10 cellular contexts compared by ENCODE assay signal in the genomic region with DNA sequence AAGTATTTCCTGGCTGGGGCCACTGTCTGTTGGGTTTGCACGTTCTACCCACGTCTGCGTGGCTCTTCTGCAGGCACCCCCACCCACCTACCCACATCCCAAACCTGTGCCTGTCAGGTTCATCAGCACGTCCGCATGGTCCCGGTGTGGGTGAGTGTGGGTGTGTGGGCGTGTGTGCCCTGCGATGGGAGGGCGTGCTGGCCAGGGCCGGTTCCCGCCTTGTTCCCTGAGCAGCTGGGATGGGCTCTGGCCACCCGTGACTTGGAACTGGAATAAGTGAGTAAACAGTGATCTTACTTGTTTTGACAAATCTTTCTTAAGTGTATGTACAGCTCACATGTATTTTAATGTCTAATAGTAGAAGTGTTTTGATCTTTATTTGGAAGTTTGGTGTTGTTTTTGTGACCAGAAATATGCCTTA. TPM values are rescaled to one million over a fixed set of nuclear protein-coding genes. Genes with fewer than 3 reads are reported as not detected.
A peak's percentile ranks its signal among the peaks of the same experiment; 100 is the strongest.
DNase-seq lines count a peak whose midpoint lies in the region; ATAC-seq and TF ChIP-seq lines count a peak whose summit lies in the region.
"Had no signal": no experiment of that assay in that cellular context is flagged by ENCODE, and none has a peak within 500 bp of the region (broad histone marks: within the 10 kb centered on the region; RNA-seq: fewer than 3 reads in every experiment).

No MANE protein-coding gene starts in this region.

- H3K27ac ChIP-seq in ACC112 (ENCODE audit: low read depth, low read length) (peak overlapping the region; percentile 94), osteoblast (ENCODE audit: low read depth, low read length) (peak overlapping the region; percentile 84), MM.1S (ENCODE audit: low read length) (no peak overlapping the region)

- H3K36me3 ChIP-seq in ACC112 (ENCODE audit: insufficient read depth, low read length) (no peaks in the 10 kb centered on the region), osteoblast (ENCODE audit: insufficient read depth, low read length) (no peaks in the 10 kb centered on the region), MM.1S (replicated peaks; ENCODE audit: insufficient read depth, low read length) (no peaks in the 10 kb centered on the region; the same call in 1 of the 2 replicates)

- H3K79me2 ChIP-seq in ACC112 (ENCODE audit: control insufficient read depth, insufficient read depth, low read length, unreplicated experiment) (peaks cover 89% of the 10 kb centered on the region), osteoblast (ENCODE audit: insufficient read depth, low read length) (peaks cover 89% of the 10 kb centered on the region), MM.1S (ENCODE audit: low read length) (peaks cover 100% of the 10 kb centered on the region)

- H4K20me1 ChIP-seq in osteoblast (ENCODE audit: insufficient read depth, low read length): no peaks in the 10 kb centered on the region
- H4K20me1 ChIP-seq in MM.1S (ENCODE audit: insufficient read depth, low read length): peaks cover 78% of the 10 kb centered on the region

- H3F3A ChIP-seq in MM.1S (ENCODE audit: insufficient read depth, low read length): no peaks in the 10 kb centered on the region

- H3K36me3 Mint-ChIP-seq in WTC11: no peaks in the 10 kb centered on the region
- H3K36me3 Mint-ChIP-seq in activated T-cell treated with anti-CD3 and anti-CD28 coated beads, Interleukin-2, amount 50 U/mL, for 24 hours (ENCODE audit: low read depth): peaks cover 6% of the 10 kb centered on the region

- H3K4me1 ChIP-seq in ACC112 (ENCODE audit: control insufficient read depth, insufficient read depth, low read length, unreplicated experiment): peaks cover 80% of the 10 kb centered on the region
- H3K4me1 ChIP-seq in osteoblast (ENCODE audit: insufficient read depth, low read length): peaks cover 48% of the 10 kb centered on the region
- H3K4me1 ChIP-seq in MM.1S (ENCODE audit: low read length): no peaks in the 10 kb centered on the region

- no peak for ATAC-seq in WTC11
- ATAC-seq in GM21381 (IDR thresholded peaks at IDR 0.05; ENCODE audit: unreplicated experiment): no peak

- H2AFZ ChIP-seq in ACC112 (ENCODE audit: low read length, unreplicated experiment) (no peak overlapping the region), osteoblast (ENCODE audit: low read length) (no peak overlapping the region), MM.1S (ENCODE audit: low read length) (no peak overlapping the region)

- POLR2A ChIA-PET in WTC11 (lab: Charles Lee): no interaction called here

- H3K4me3 ChIP-seq in ACC112 (ENCODE audit: low read depth, low read length): no peak overlapping the region
- no peak overlapping the region for H3K4me3 ChIP-seq in fibroblast of the aortic adventitia (ENCODE audit: low read depth, low read length)
- H3K4me3 ChIP-seq in osteoblast (ENCODE audit: insufficient read depth, low read length): no peak overlapping the region
- no peak overlapping the region for H3K4me3 ChIP-seq in MM.1S (ENCODE audit: low read length)

- H3K4me2 ChIP-seq in osteoblast (ENCODE audit: insufficient read depth, low read length): no peak overlapping the region
- no peak overlapping the region for H3K4me2 ChIP-seq in MM.1S (ENCODE audit: low read depth, low read length)

- H3K9me3 ChIP-seq in osteoblast (ENCODE audit: low read depth, low read length) (no peaks in the 10 kb centered on the region), MM.1S (replicated peaks; ENCODE audit: insufficient read depth, low read length) (no peaks in the 10 kb centered on the region)

- H3K9ac ChIP-seq in MM.1S (ENCODE audit: low read length): no peak overlapping the region

- no peaks in the 10 kb centered on the region for H3K9me3 Mint-ChIP-seq in WTC11
- H3K9me3 Mint-ChIP-seq in activated T-cell treated with anti-CD3 and anti-CD28 coated beads, Interleukin-2, amount 50 U/mL, for 24 hours: no peaks in the 10 kb centered on the region

- CTCF ChIA-PET in WTC11 (lab: Charles Lee): interaction anchor here (1.5 to 1.6 kb wide), 2 partner anchors 105 to 138 kb away, joined by 4 to 8 read pairs; partner anchors contain the start of gene RPL26L1

- H3K27me3 ChIP-seq in ACC112 (ENCODE audit: insufficient read depth, low read length): no peaks in the 10 kb centered on the region
- H3K27me3 ChIP-seq in osteoblast (ENCODE audit: insufficient read depth, low read length): no peaks in the 10 kb centered on the region
- no peaks in the 10 kb centered on the region for H3K27me3 ChIP-seq in MM.1S (replicated peaks; ENCODE audit: insufficient read depth, low read length)

- TF ChIP-seq CTCF in WTC11 (IDR thresholded peaks at IDR 0.05): no peak
- no peak for TF ChIP-seq CTCF in fibroblast of the aortic adventitia (IDR thresholded peaks at IDR 0.05; ENCODE audit: insufficient read depth, low read length)
- TF ChIP-seq CTCF in osteoblast (IDR thresholded peaks at IDR 0.05; ENCODE audit: extremely low read depth, low read depth, low read length): no peak
- no peak for TF ChIP-seq CTCF in MM.1S (IDR thresholded peaks at IDR 0.05; ENCODE audit: low read length)

- no peak overlapping the region for H3K4me3 Mint-ChIP-seq in WTC11
- no peak overlapping the region for H3K4me3 Mint-ChIP-seq in activated T-cell treated with anti-CD3 and anti-CD28 coated beads, Interleukin-2, amount 50 U/mL, for 24 hours

- H3K4me1 Mint-ChIP-seq in WTC11: peaks cover 20% of the 10 kb centered on the region
- H3K4me1 Mint-ChIP-seq in activated T-cell treated with anti-CD3 and anti-CD28 coated beads, Interleukin-2, amount 50 U/mL, for 24 hours (ENCODE audit: low read depth): peaks cover 52% of the 10 kb centered on the region

- TF ChIP-seq POLR2A in erythroblast (IDR thresholded peaks at IDR 0.05; ENCODE audit: low read length): no peak

- peak overlapping the region; percentile 76; the same call in 1 of the 2 replicates for H3K27ac Mint-ChIP-seq in WTC11
- no peak overlapping the region for H3K27ac Mint-ChIP-seq in activated T-cell treated with anti-CD3 and anti-CD28 coated beads, Interleukin-2, amount 50 U/mL, for 24 hours

- H3K9me2 ChIP-seq in MM.1S (replicated peaks; ENCODE audit: insufficient read depth, low read length): no peaks in the 10 kb centered on the region

- no peaks in the 10 kb centered on the region for H3K27me3 Mint-ChIP-seq in WTC11 (ENCODE audit: low read depth)
- H3K27me3 Mint-ChIP-seq in activated T-cell treated with anti-CD3 and anti-CD28 coated beads, Interleukin-2, amount 50 U/mL, for 24 hours: no peaks in the 10 kb centered on the region

- DNase-seq in WTC11 (ENCODE audit: low spot score) (no peak), fibroblast of the aortic adventitia (ENCODE audit: low read depth) (peak; percentile 61), osteoblast (ENCODE audit: insufficient read length, low spot score, missing footprints) (peak; percentile 91), erythroblast (lab: John Stamatoyannopoulos, UW) (no peak), MM.1S (no peak)
- no peak for DNase-seq in activated T-cell treated with anti-CD3 and anti-CD28 coated beads, Interleukin-2, amount 50 U/mL, for 24 hours
- DNase-seq: NCI-H1436 treated with DMSO at 0.1 percent for 48 hours; stimulated activated CD4-positive, alpha-beta T cell treated with anti-CD3 and anti-CD28 coated beads, Interleukin-4, amount 100 ng/mL, for 24 hours had no signal

TF ChIP-seq in WTC11, 78 proteins besides CTCF, POLR2A, EP300 and RAD21 (continues in another document):
- TF ChIP-seq, protein P1, sequence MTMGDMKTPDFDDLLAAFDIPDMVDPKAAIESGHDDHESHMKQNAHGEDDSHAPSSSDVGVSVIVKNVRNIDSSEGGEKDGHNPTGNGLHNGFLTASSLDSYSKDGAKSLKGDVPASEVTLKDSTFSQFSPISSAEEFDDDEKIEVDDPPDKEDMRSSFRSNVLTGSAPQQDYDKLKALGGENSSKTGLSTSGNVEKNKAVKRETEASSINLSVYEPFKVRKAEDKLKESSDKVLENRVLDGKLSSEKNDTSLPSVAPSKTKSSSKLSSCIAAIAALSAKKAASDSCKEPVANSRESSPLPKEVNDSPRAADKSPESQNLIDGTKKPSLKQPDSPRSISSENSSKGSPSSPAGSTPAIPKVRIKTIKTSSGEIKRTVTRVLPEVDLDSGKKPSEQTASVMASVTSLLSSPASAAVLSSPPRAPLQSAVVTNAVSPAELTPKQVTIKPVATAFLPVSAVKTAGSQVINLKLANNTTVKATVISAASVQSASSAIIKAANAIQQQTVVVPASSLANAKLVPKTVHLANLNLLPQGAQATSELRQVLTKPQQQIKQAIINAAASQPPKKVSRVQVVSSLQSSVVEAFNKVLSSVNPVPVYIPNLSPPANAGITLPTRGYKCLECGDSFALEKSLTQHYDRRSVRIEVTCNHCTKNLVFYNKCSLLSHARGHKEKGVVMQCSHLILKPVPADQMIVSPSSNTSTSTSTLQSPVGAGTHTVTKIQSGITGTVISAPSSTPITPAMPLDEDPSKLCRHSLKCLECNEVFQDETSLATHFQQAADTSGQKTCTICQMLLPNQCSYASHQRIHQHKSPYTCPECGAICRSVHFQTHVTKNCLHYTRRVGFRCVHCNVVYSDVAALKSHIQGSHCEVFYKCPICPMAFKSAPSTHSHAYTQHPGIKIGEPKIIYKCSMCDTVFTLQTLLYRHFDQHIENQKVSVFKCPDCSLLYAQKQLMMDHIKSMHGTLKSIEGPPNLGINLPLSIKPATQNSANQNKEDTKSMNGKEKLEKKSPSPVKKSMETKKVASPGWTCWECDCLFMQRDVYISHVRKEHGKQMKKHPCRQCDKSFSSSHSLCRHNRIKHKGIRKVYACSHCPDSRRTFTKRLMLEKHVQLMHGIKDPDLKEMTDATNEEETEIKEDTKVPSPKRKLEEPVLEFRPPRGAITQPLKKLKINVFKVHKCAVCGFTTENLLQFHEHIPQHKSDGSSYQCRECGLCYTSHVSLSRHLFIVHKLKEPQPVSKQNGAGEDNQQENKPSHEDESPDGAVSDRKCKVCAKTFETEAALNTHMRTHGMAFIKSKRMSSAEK (CRISPR knock-in tag; IDR thresholded peaks at IDR 0.05; ENCODE audit: borderline replicate concordance): no peak
- TF ChIP-seq FOXK1 (CRISPR knock-in tag; IDR thresholded peaks at IDR 0.05) (no peak), SP1 (CRISPR knock-in tag; conservative IDR thresholded peaks at IDR 0.05) (no peak), NR2C2 (CRISPR knock-in tag; IDR thresholded peaks at IDR 0.05) (no peak), NFYB (CRISPR knock-in tag; conservative IDR thresholded peaks at IDR 0.05; ENCODE audit: low read depth) (no peak), ZNF396 (CRISPR knock-in tag; IDR thresholded peaks at IDR 0.05; ENCODE audit: borderline replicate concordance) (no peak)
- TF ChIP-seq, protein P2, sequence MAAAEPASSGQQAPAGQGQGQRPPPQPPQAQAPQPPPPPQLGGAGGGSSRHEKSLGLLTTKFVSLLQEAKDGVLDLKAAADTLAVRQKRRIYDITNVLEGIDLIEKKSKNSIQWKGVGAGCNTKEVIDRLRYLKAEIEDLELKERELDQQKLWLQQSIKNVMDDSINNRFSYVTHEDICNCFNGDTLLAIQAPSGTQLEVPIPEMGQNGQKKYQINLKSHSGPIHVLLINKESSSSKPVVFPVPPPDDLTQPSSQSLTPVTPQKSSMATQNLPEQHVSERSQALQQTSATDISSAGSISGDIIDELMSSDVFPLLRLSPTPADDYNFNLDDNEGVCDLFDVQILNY (CRISPR knock-in tag; IDR thresholded peaks at IDR 0.05): no peak

RNA-seq across cellular contexts. Expression of gene ERGIC1, which starts 20.4 kb away (rescaled TPM):
- 89.8 to 101 TPM (median 97.1 TPM) in 3 replicates for total RNA-seq in WTC11 (2021)
- total RNA-seq in fibroblast of the aortic adventitia (ENCODE audit: low replicate concordance): 21.7 and 193 TPM in 2 replicates
- 109 and 128 TPM in 2 replicates for total RNA-seq in osteoblast

Comparison
In these comparisons a context has a peak if more than half of its experiments do, and no peak if none do; other contexts are left out.
1. DNase-seq: peak in fibroblast of the aortic adventitia (single experiment) and osteoblast (single experiment); none in WTC11 (single experiment), erythroblast (0 of 2), activated T-cell treated with anti-CD3 and anti-CD28 coated beads, Interleukin-2, amount 50 U/mL, for 24 hours (single experiment) and MM.1S (single experiment).